Comparison of ENCODE assay signal across 20 cellular contexts in genomic region chr6:44558315-44559227, GRCh38.
DNase-seq lines count a peak whose midpoint lies in the region; ATAC-seq and TF ChIP-seq lines count a peak whose summit lies in the region.
"Had no signal": no experiment of that assay in that cellular context is flagged by ENCODE, and none has a peak within 500 bp of the region (broad histone marks: within the 10 kb centered on the region; RNA-seq: fewer than 3 reads in every experiment).

No MANE protein-coding gene starts in this region.

- POLR2A ChIA-PET in WTC11 (lab: Charles Lee): no interaction called here

- H3K27ac Mint-ChIP-seq in nephron progenitor cell (peak overlapping the region; percentile 87), WTC11 (no peak overlapping the region)
- H3K27ac Mint-ChIP-seq: activated CD4-positive, alpha-beta T cell treated with anti-CD3 and anti-CD28 coated beads for 36 hours; IgD-negative memory B cell had no signal

- no peaks in the 10 kb centered on the region for H3K9me2 ChIP-seq in GM23248 (ENCODE audit: insufficient read depth)

- H3K4me3 ChIP-seq in GM23248: no peak overlapping the region
- no peak overlapping the region for H3K4me3 ChIP-seq in breast epithelium
- H3K4me3 ChIP-seq in H7 (ENCODE audit: insufficient read depth, low read depth, low read length): no peak overlapping the region
- H3K4me3 ChIP-seq: right lobe of liver had no signal

- WGBS in GM23248 (ENCODE audit: low coverage in 1 of 2, low lambda C conversion rate in 2 of 2, missing lambda C conversion rate in 2 of 2), 2 experiments: 61 to 64% methylated on average over 5 of the region's 5 CpGs

- H3K4me3 Mint-ChIP-seq in nephron progenitor cell: peak overlapping the region; percentile 47
- H3K4me3 Mint-ChIP-seq in WTC11: no peak overlapping the region
- H3K4me3 Mint-ChIP-seq: activated CD4-positive, alpha-beta T cell treated with anti-CD3 and anti-CD28 coated beads for 36 hours; IgD-negative memory B cell; naive B cell had no signal

- H3K4me1 Mint-ChIP-seq in nephron progenitor cell (peaks cover 94% of the 10 kb centered on the region), WTC11 (peaks cover 30% of the 10 kb centered on the region)

- H3K36me3 Mint-ChIP-seq in nephron progenitor cell (ENCODE audit: low read depth): no peaks in the 10 kb centered on the region
- no peaks in the 10 kb centered on the region for H3K36me3 Mint-ChIP-seq in WTC11
- H3K36me3 Mint-ChIP-seq: IgD-negative memory B cell, naive B cell had no signal

- intact Hi-C loops in breast epithelium (cut with DNase I; ENCODE audit: low total_unique reads): no loop called here

- H3K27me3 ChIP-seq in GM23248 (replicated peaks; ENCODE audit: insufficient read depth) (no peaks in the 10 kb centered on the region; the same call in 1 of the 2 replicates), breast epithelium (no peaks in the 10 kb centered on the region), H7 (ENCODE audit: control insufficient read depth, insufficient read depth, low read length) (no peaks in the 10 kb centered on the region)

- H3K27ac ChIP-seq in 22Rv1 (peak overlapping the region; percentile 34), GM23248 (no peak overlapping the region), breast epithelium (peak overlapping the region; percentile 40 to 57)
- H3K27ac ChIP-seq: right lobe of liver had no signal

- no peak overlapping the region for H3K9ac ChIP-seq in GM23248

- DNase-seq in GM23248 (peak; percentile 20), breast epithelium (ENCODE audit: low spot score in 2 of 2) (no peak), nephron progenitor cell (peak; percentile 33), WTC11 (ENCODE audit: low spot score) (no peak), H7 (no peak)
- DNase-seq: activated CD4-positive, alpha-beta T cell treated with anti-CD3 and anti-CD28 coated beads for 36 hours; activated naive CD4-positive, alpha-beta T cell treated with Interleukin-2 at 50 U/mL for 16 hours; activated T-cell treated with anti-CD3 and anti-CD28 coated beads, Interleukin-2, amount 50 U/mL, for 48 hours; anterior cingulate cortex; effector CD8-positive, alpha-beta T cell; mesenchymal stem cell; naive B cell; NCI-H146; NCI-H526; right lobe of liver; SHP77 treated with DMSO at 0.1 percent for 48 hours; T-helper 1 cell had no signal

- CTCF ChIA-PET in WTC11 (lab: Charles Lee): interaction anchor here (2.0 kb wide), 1 partner anchor 83 kb away, joined by 5 read pairs; no protein-coding TSS in a partner anchor

- H3K4me2 ChIP-seq in GM23248 (ENCODE audit: unreplicated experiment): no peak overlapping the region

- H3K4me1 ChIP-seq in GM23248 (ENCODE audit: insufficient read depth) (no peaks in the 10 kb centered on the region), breast epithelium (peaks cover 3 to 9% of the 10 kb centered on the region in 2 donors)
- H3K4me1 ChIP-seq: right lobe of liver had no signal

- H3F3A ChIP-seq in GM23248 (ENCODE audit: insufficient read depth): no peaks in the 10 kb centered on the region

- H4K20me1 ChIP-seq in GM23248 (ENCODE audit: insufficient read depth): no peaks in the 10 kb centered on the region

- no peaks in the 10 kb centered on the region for H3K79me2 ChIP-seq in GM23248 (ENCODE audit: insufficient read depth)

- H3K27me3 Mint-ChIP-seq in nephron progenitor cell (ENCODE audit: low read depth, poor library complexity) (peaks cover 3% of the 10 kb centered on the region), WTC11 (ENCODE audit: low read depth) (no peaks in the 10 kb centered on the region)

- H3K9me3 ChIP-seq in GM23248 (ENCODE audit: low read depth): no peaks in the 10 kb centered on the region
- no peaks in the 10 kb centered on the region for H3K9me3 ChIP-seq in breast epithelium
- H3K9me3 ChIP-seq: right lobe of liver had no signal

- TF ChIP-seq POLR2A in breast epithelium (IDR thresholded peaks at IDR 0.05): no peak

- TF ChIP-seq CTCF in 22Rv1 (IDR thresholded peaks at IDR 0.05): no peak
- no peak for TF ChIP-seq CTCF in breast epithelium (IDR thresholded peaks at IDR 0.05)
- no peak for TF ChIP-seq CTCF in nephron progenitor cell (IDR thresholded peaks at IDR 0.05)
- TF ChIP-seq CTCF in WTC11 (IDR thresholded peaks at IDR 0.05): no peak

- ATAC-seq in WTC11 (no peak), GM21825 (IDR thresholded peaks at IDR 0.05; ENCODE audit: unreplicated experiment) (no peak)
- ATAC-seq: activated CD4-positive, alpha-beta T cell treated with anti-CD3 and anti-CD28 coated beads for 36 hours; right lobe of liver had no signal

- in situ Hi-C loops in GM23248 (cut with MboI): no loop called here

- no peaks in the 10 kb centered on the region for H3K36me3 ChIP-seq in GM23248 (ENCODE audit: low read depth)
- H3K36me3 ChIP-seq in breast epithelium: no peaks in the 10 kb centered on the region
- no peaks in the 10 kb centered on the region for H3K36me3 ChIP-seq in H7 (replicated peaks; ENCODE audit: control insufficient read depth, insufficient read depth, low read length)
- H3K36me3 ChIP-seq: right lobe of liver had no signal

- H3K9me3 Mint-ChIP-seq in nephron progenitor cell (no peaks in the 10 kb centered on the region), WTC11 (no peaks in the 10 kb centered on the region)
- H3K9me3 Mint-ChIP-seq: IgD-negative memory B cell, naive B cell had no signal

- no peak overlapping the region for H2AFZ ChIP-seq in GM23248

TF ChIP-seq in WTC11, 78 proteins besides CTCF, POLR2A, EP300 and RAD21 (continues in another document):
- no peak for TF ChIP-seq ZBTB21 (CRISPR knock-in tag; IDR thresholded peaks at IDR 0.05; ENCODE audit: borderline replicate concordance)
- TF ChIP-seq TEAD1 (CRISPR knock-in tag; IDR thresholded peaks at IDR 0.05): no peak
- TF ChIP-seq CDX4 (CRISPR knock-in tag; IDR thresholded peaks at IDR 0.05; ENCODE audit: borderline replicate concordance): no peak
- TF ChIP-seq ZNF219 (CRISPR knock-in tag; IDR thresholded peaks at IDR 0.05; ENCODE audit: borderline replicate concordance): no peak
- no peak for TF ChIP-seq NFYB (CRISPR knock-in tag; conservative IDR thresholded peaks at IDR 0.05; ENCODE audit: low read depth)
- no peak for TF ChIP-seq IRF2 (CRISPR knock-in tag; IDR thresholded peaks at IDR 0.05; ENCODE audit: borderline replicate concordance, low read depth)
- no peak for TF ChIP-seq JUN (CRISPR knock-in tag; IDR thresholded peaks at IDR 0.05)
- TF ChIP-seq, protein P1, sequence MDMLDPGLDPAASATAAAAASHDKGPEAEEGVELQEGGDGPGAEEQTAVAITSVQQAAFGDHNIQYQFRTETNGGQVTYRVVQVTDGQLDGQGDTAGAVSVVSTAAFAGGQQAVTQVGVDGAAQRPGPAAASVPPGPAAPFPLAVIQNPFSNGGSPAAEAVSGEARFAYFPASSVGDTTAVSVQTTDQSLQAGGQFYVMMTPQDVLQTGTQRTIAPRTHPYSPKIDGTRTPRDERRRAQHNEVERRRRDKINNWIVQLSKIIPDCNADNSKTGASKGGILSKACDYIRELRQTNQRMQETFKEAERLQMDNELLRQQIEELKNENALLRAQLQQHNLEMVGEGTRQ (CRISPR knock-in tag; IDR thresholded peaks at IDR 0.05): no peak
- TF ChIP-seq PRRX2 (CRISPR knock-in tag; IDR thresholded peaks at IDR 0.05): no peak
- TF ChIP-seq GTF2I (CRISPR knock-in tag; conservative IDR thresholded peaks at IDR 0.05): no peak
- no peak for TF ChIP-seq ESRRA (CRISPR knock-in tag; IDR thresholded peaks at IDR 0.05; ENCODE audit: borderline replicate concordance)
- TF ChIP-seq ZNF396 (CRISPR knock-in tag; IDR thresholded peaks at IDR 0.05; ENCODE audit: borderline replicate concordance): no peak
- no peak for TF ChIP-seq GRHL2 (CRISPR knock-in tag; IDR thresholded peaks at IDR 0.05; ENCODE audit: insufficient replicate concordance, severe bottlenecking)
- TF ChIP-seq, protein P2, sequence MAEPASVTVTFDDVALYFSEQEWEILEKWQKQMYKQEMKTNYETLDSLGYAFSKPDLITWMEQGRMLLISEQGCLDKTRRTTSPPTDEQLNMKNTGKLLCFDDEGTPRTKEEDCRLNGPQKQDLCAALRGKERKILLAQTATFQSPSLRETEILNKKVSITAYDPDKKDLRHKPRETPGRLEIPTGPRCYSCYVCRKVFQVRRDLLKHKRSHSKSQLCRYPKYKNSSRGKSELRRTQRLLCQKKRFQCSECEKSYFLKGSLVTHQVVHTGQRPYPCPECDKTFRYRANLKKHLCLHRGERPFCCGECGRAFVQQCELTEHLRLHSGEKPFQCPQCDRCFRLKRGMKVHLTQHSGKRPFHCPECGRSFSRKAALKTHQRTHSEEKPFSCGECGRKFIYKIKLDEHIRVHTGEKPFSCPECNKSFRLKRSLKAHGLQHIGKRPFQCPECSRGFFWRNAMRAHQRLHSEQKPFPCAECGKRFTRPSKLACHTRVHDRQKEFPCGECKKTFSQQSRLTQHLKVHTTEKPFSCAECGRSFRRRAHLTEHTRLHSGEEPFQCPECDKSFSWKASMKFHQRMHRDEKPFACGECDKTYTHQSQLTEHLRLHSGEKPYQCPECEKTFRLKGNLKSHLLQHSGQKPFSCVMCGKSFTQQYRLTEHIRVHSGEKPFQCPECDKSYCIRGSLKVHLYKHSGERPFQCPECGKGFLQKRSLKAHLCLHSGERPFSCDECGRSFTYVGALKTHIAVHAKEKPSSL (CRISPR knock-in tag; conservative IDR thresholded peaks at IDR 0.05): no peak
- no peak for TF ChIP-seq SMAD3 (CRISPR knock-in tag; IDR thresholded peaks at IDR 0.05; ENCODE audit: borderline replicate concordance)
- TF ChIP-seq, protein P3, sequence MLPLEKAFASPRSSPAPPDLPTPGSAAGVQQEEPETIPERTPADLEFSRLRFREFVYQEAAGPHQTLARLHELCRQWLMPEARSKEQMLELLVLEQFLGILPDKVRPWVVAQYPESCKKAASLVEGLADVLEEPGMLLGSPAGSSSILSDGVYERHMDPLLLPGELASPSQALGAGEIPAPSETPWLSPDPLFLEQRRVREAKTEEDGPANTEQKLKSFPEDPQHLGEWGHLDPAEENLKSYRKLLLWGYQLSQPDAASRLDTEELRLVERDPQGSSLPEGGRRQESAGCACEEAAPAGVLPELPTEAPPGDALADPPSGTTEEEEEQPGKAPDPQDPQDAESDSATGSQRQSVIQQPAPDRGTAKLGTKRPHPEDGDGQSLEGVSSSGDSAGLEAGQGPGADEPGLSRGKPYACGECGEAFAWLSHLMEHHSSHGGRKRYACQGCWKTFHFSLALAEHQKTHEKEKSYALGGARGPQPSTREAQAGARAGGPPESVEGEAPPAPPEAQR (CRISPR knock-in tag; IDR thresholded peaks at IDR 0.05): no peak

Comparison
In these comparisons a context has a peak if more than half of its experiments do, and no peak if none do; other contexts are left out.
1. DNase-seq: peak in GM23248 (single experiment) and nephron progenitor cell (single experiment); none in breast epithelium (0 of 2), WTC11 (single experiment) and H7 (single experiment).